Comparison of ENCODE assay signal across 8 cellular contexts in the genomic region with DNA sequence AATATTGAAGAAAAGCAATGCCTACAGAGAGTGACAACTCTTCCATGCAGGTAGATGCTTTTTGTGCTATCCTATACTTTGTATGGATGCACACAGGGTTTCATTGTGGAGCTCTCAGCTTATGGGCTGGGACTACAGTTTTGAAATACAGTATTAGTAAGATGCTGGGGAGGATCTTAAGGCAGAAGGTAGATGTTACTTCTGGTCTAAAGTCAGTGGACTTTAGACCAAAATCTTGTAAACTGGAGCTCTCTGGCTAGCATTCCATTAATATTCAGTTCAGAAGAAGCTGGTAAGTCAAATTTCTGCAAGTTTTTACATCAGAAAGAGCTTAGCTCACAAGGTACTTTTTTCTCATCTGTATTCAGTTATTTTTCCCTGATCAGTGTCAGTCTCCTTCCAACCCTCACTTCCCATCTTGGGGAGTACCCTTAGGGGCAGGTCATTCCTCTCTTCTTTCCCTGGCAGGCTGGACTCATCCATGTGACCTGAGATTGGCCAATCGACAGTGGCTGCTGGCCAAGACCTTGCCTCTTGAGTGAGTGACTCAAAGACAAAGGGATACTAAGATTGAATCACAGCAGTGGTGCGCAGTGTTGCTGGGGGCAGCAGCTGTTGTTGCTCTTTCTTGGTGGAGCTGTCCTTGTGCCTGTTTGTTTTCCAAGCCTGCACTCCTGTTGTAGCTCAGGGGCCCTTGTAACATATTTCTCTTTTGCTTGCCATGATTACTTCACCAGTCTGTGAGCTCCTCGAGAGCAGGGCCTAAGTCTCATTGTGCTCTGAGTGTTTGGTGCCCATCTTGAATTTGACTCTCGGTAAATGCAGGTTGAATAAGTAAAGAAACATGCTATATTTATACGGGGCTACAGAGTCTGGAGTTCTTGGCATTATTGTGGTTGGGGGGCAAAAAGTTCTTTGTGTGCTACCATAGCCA. TPM values are rescaled to one million over a fixed set of nuclear protein-coding genes. Genes with fewer than 3 reads are reported as not detected.
DNase-seq lines count a peak whose midpoint lies in the region; ATAC-seq and TF ChIP-seq lines count a peak whose summit lies in the region.

No MANE protein-coding gene starts in this region.

- intact Hi-C loops in right lobe of liver (cut with DNase I): no loop called here

- H3K36me3 ChIP-seq in WERI-Rb-1: peaks cover 9% of the 10 kb centered on the region
- H3K36me3 ChIP-seq in duodenal mucosa (ENCODE audit: control insufficient read depth in 1 of 2, insufficient read depth in 2 of 2, low read length in 2 of 2): no peaks in the 10 kb centered on the region
- no peaks in the 10 kb centered on the region for H3K36me3 ChIP-seq in right lobe of liver

- DNase-seq in GM12864 (ENCODE audit: low read depth) (peak; percentile 40), NCI-H128 (lab: John Stamatoyannopoulos, UW; ENCODE audit: unreplicated experiment) (peak; percentile 12), WERI-Rb-1 (peak; percentile 68), right lobe of liver (peak; percentile 90 to 93 (median 91)), COLO668 (lab: John Stamatoyannopoulos, UW; ENCODE audit: unreplicated experiment) (no peak)
- peak; percentile 38 to 46 for DNase-seq in stimulated activated CD4-positive, alpha-beta T cell treated with anti-CD3 and anti-CD28 coated beads, Interleukin-2, amount 100 ng/mL, for 48 hours

- ATAC-seq in right lobe of liver: peak; percentile 39 to 54 (median 45)
- ATAC-seq in HG02798 (IDR thresholded peaks at IDR 0.05; ENCODE audit: poor library complexity, unreplicated experiment): no peak

- H3K4me1 ChIP-seq in duodenal mucosa (ENCODE audit: control insufficient read depth in 1 of 2, insufficient read depth in 2 of 2, low read length in 2 of 2) (peaks cover 29 to 37% of the 10 kb centered on the region in 2 donors), right lobe of liver (peaks cover 0 to 21% (median 7%) of the 10 kb centered on the region in 4 donors)

- peaks cover 8% of the 10 kb centered on the region for H3K9me3 ChIP-seq in WERI-Rb-1 (ENCODE audit: severe bottlenecking)
- H3K9me3 ChIP-seq in duodenal mucosa (ENCODE audit: control insufficient read depth in 1 of 2, low read length in 2 of 2): no peaks in the 10 kb centered on the region
- no peaks in the 10 kb centered on the region for H3K9me3 ChIP-seq in right lobe of liver

- H3K27ac ChIP-seq in WERI-Rb-1: peak overlapping the region; percentile 41
- peak overlapping the region; percentile 72 for H3K27ac ChIP-seq in duodenal mucosa (ENCODE audit: low read depth, low read length)
- H3K27ac ChIP-seq in right lobe of liver: peak overlapping the region; percentile 57 to 80 (median 71)

- TF ChIP-seq POLR2A in right lobe of liver (IDR thresholded peaks at IDR 0.05): peak; percentile 71

- H3K4me3 ChIP-seq in GM12864 (ENCODE audit: low read depth, low read length): no peak overlapping the region
- H3K4me3 ChIP-seq in WERI-Rb-1 (ENCODE audit: low read depth, low read length): no peak overlapping the region
- no peak overlapping the region for H3K4me3 ChIP-seq in duodenal mucosa (ENCODE audit: low read depth in 1 of 2, low read length in 2 of 2)
- H3K4me3 ChIP-seq in right lobe of liver: no peak overlapping the region

- TF ChIP-seq CTCF in GM12864 (IDR thresholded peaks at IDR 0.05; ENCODE audit: low read depth, low read length, missing control alignments) (no peak), WERI-Rb-1 (IDR thresholded peaks at IDR 0.05; ENCODE audit: low read depth, low read length) (no peak), right lobe of liver (IDR thresholded peaks at IDR 0.05) (no peak)

- H3K9ac ChIP-seq in duodenal mucosa (ENCODE audit: low read depth in 1 of 2, low read length in 2 of 2): peak overlapping the region; percentile 17 to 39

- WGBS in right lobe of liver (ENCODE audit: insufficient coverage, low coverage, low lambda C conversion rate, missing lambda C conversion rate): 48% methylated on average over 5 of the region's 5 CpGs

- H3K27me3 ChIP-seq in WERI-Rb-1 (ENCODE audit: insufficient read depth, low read depth, severe bottlenecking) (no peaks in the 10 kb centered on the region), duodenal mucosa (ENCODE audit: control insufficient read depth in 1 of 2, insufficient read depth in 2 of 2, low read length in 2 of 2) (no peaks in the 10 kb centered on the region), right lobe of liver (no peaks in the 10 kb centered on the region)

RNA-seq across cellular contexts. Expression of a gene that starts 2.8 kb away (rescaled TPM):
- 10 to 100 TPM in 5 of 6 experiments, 1 to 10 TPM in 1; 9.3 to 16.7 (median 14.5) TPM for total RNA-seq in right lobe of liver

RNA-seq across cellular contexts. Expression of a gene that starts 26.9 kb away (rescaled TPM):
- 100 to 1,000 TPM in 5 of 6 experiments, 10 to 100 TPM in 1; 86.4 to 166 (median 120) TPM for total RNA-seq in right lobe of liver
